ENCODE assay signal across 12 cellular contexts in genomic region chr6:125095501-125096301, GRCh38. TPM values are rescaled to one million over a fixed set of nuclear protein-coding genes. Genes with fewer than 3 reads are reported as not detected.
DNase-seq lines count a peak whose midpoint lies in the region; ATAC-seq and TF ChIP-seq lines count a peak whose summit lies in the region.
"Had no signal": no experiment of that assay in that cellular context is flagged by ENCODE, and none has a peak within 500 bp of the region (broad histone marks: within the 10 kb centered on the region; RNA-seq: fewer than 3 reads in every experiment).

No MANE protein-coding gene starts in this region.

- in situ Hi-C loops in brain microvascular endothelial cell (cut with HindIII; ENCODE audit: low pct_ligation_motif_present, low sequenced_read_pairs), result no loop called here

- no peak for TF ChIP-seq POLR2A in gastroesophageal sphincter (IDR thresholded peaks at IDR 0.05)

- H3K36me3 ChIP-seq in brain microvascular endothelial cell (replicated peaks) (no peaks in the 10 kb centered on the region), gastroesophageal sphincter (no peaks in the 10 kb centered on the region), rectal smooth muscle tissue (ENCODE audit: control insufficient read depth, insufficient read depth, low read length) (no peaks in the 10 kb centered on the region)

- 36 to 48% methylated on average over 4 to 5 of the region's 5 CpGs for WGBS in gastroesophageal sphincter (ENCODE audit: low coverage in 1 of 2), 2 donors

- peak; percentile 48 for DNase-seq in GM03348 (ENCODE audit: low spot score)
- DNase-seq in brain microvascular endothelial cell, result peak; percentile 40
- DNase-seq in NCI-H1436 (lab: John Stamatoyannopoulos, UW), result no peak
- DNase-seq in foreskin melanocyte, result no peak
- DNase-seq in activated CD4-positive, alpha-beta T cell treated with anti-CD3 and anti-CD28 coated beads, Interleukin-2, amount 50 U/mL, for 48 hours, result no peak
- DNase-seq: activated CD8-positive, alpha-beta memory T cell treated with anti-CD3 and anti-CD28 coated beads, Interleukin-2, amount 50 U/mL, for 48 hours; central memory CD4-positive, alpha-beta T cell; MM.1S had no signal

- ATAC-seq in gastroesophageal sphincter (peak; percentile 15), GM21528 (IDR thresholded peaks at IDR 0.05; ENCODE audit: low FRiP score, unreplicated experiment) (no peak)

- no peak overlapping the region for H3K4me3 ChIP-seq in brain microvascular endothelial cell (ENCODE audit: low read depth, low read length)
- no peak overlapping the region for H3K4me3 ChIP-seq in gastroesophageal sphincter
- no peak overlapping the region for H3K4me3 ChIP-seq in rectal smooth muscle tissue (ENCODE audit: low read length)
- H3K4me3 ChIP-seq: skin epidermis had no signal

- H3K27ac ChIP-seq in brain microvascular endothelial cell, result peak overlapping the region; percentile 56
- H3K27ac ChIP-seq in gastroesophageal sphincter, result peak overlapping the region in 3 of 4 donors; percentile 44 to 69 (median 48)
- H3K27ac ChIP-seq in rectal smooth muscle tissue (ENCODE audit: low read depth, low read length), result peak overlapping the region; percentile 42

- peaks cover 0 to 22% (median 0%) of the 10 kb centered on the region in 3 donors for H3K4me1 ChIP-seq in gastroesophageal sphincter
- peaks cover 2% of the 10 kb centered on the region for H3K4me1 ChIP-seq in rectal smooth muscle tissue (ENCODE audit: control insufficient read depth, insufficient read depth, low read length)

- TF ChIP-seq CTCF in brain microvascular endothelial cell (IDR thresholded peaks at IDR 0.05; ENCODE audit: low read depth, low read length, missing control alignments) (no peak), gastroesophageal sphincter (IDR thresholded peaks at IDR 0.05) (no peak)

- H3K9ac ChIP-seq in rectal smooth muscle tissue (ENCODE audit: low read length), result no peak overlapping the region

- H3K27me3 ChIP-seq in brain microvascular endothelial cell (replicated peaks) (no peaks in the 10 kb centered on the region), gastroesophageal sphincter (no peaks in the 10 kb centered on the region), rectal smooth muscle tissue (ENCODE audit: control insufficient read depth, insufficient read depth, low read length) (no peaks in the 10 kb centered on the region)

- H3K9me3 ChIP-seq in gastroesophageal sphincter, result no peaks in the 10 kb centered on the region

- TF ChIP-seq EP300 in gastroesophageal sphincter (IDR thresholded peaks at IDR 0.05), result no peak

RNA-seq across cellular contexts. Expression of gene TPD52L1, which starts 57.9 kb away (rescaled TPM):
- 10 to 100 TPM; 11.2 to 59.7 (median 20.2) TPM for total RNA-seq in gastroesophageal sphincter

Comparison
In these comparisons a context has a peak if more than half of its experiments do, and no peak if none do; other contexts are left out.
1. DNase-seq: peak in GM03348 (single experiment) and brain microvascular endothelial cell (single experiment); none in NCI-H1436 (single experiment), foreskin melanocyte (single experiment) and activated CD4-positive, alpha-beta T cell treated with anti-CD3 and anti-CD28 coated beads, Interleukin-2, amount 50 U/mL, for 48 hours (0 of 2).
2. Peak in every context shown above with its lines, with median percentiles within 50 percentile points of each other: H3K27ac ChIP-seq.